ENCODE assay signal across 15 cellular contexts in the genomic region with DNA sequence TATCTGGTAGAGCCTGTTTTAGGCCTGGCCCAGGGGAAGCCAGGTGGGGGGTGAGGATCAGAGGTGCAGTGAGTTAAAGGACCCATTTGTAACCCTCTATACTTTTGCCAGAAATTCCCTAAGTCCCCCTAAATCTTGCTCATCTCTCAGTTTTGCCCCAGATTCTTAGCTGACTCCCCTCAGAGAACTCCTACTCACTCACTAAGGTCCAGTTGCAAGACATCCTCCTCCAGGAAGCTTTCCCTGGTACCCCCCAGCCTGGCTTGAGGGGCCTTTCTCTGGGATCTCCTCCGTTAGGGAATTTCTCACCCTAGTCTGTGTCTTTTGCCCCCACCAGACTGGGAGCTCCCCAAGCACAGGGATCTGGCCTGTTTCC. TPM values are rescaled to one million over a fixed set of nuclear protein-coding genes. Genes with fewer than 3 reads are reported as not detected.
DNase-seq lines count a peak whose midpoint lies in the region; ATAC-seq, FAIRE-seq and TF ChIP-seq lines count a peak whose summit lies in the region.
"Had no signal": no experiment of that assay in that cellular context is flagged by ENCODE, and none has a peak within 500 bp of the region (broad histone marks: within the 10 kb centered on the region; RNA-seq: fewer than 3 reads in every experiment).

No MANE protein-coding gene starts in this region.

- H3K36me3 ChIP-seq in kidney (ENCODE audit: control insufficient read depth in 1 of 2, insufficient read depth in 2 of 2, low read length in 2 of 2) (no peaks in the 10 kb centered on the region), smooth muscle cell (ENCODE audit: low read depth) (no peaks in the 10 kb centered on the region)
- H3K36me3 ChIP-seq: esophagus squamous epithelium had no signal

- DNase-seq in activated CD4-positive, alpha-beta T cell treated with anti-CD3 and anti-CD28 coated beads for 36 hours, result no peak
- DNase-seq in activated CD4-positive, alpha-beta T cell treated with anti-CD3 and anti-CD28 coated beads for 1 hour, result no peak
- no peak for DNase-seq in NB4 (ENCODE audit: low read depth)
- DNase-seq in kidney, result no peak
- DNase-seq in smooth muscle cell (lab: John Stamatoyannopoulos, UW; ENCODE audit: unreplicated experiment), result no peak
- DNase-seq in effector CD8-positive, alpha-beta T cell (lab: John Stamatoyannopoulos, UW), result no peak
- no peak for DNase-seq in stimulated activated CD4-positive, alpha-beta T cell treated with anti-CD3 and anti-CD28 coated beads, Interleukin-12 subunit alpha, Interleukin-12 subunit beta, amount 100 ng/mL, for 4 hours
- DNase-seq: activated gamma-delta T cell treated with Interleukin-2 at 50 U/mL for 16 hours, esophagus squamous epithelium, KBM-7 had no signal

- no peak overlapping the region for H3K4me2 ChIP-seq in smooth muscle cell

- H3K27me3 ChIP-seq in smooth muscle cell (ENCODE audit: low read depth), result no peaks in the 10 kb centered on the region
- H3K27me3 ChIP-seq: esophagus squamous epithelium had no signal

- intact Hi-C loops in activated CD4-positive, alpha-beta T cell treated with anti-CD3 and anti-CD28 coated beads for 36 hours (cut with DNase I, micrococcal nuclease), result no loop called here
- intact Hi-C loops in kidney (cut with DNase I), result no loop called here

- peak overlapping the region; percentile 67 for H3K27ac Mint-ChIP-seq in activated CD4-positive, alpha-beta T cell treated with anti-CD3 and anti-CD28 coated beads for 36 hours

- H3K36me3 Mint-ChIP-seq in activated CD4-positive, alpha-beta T cell treated with anti-CD3 and anti-CD28 coated beads for 36 hours (ENCODE audit: low read depth), result no peaks in the 10 kb centered on the region

- no peaks in the 10 kb centered on the region for H4K20me1 ChIP-seq in smooth muscle cell (ENCODE audit: low read depth)

- H3K27me3 Mint-ChIP-seq in activated CD4-positive, alpha-beta T cell treated with anti-CD3 and anti-CD28 coated beads for 36 hours, result no peaks in the 10 kb centered on the region

- no peaks in the 10 kb centered on the region for H3K79me2 ChIP-seq in smooth muscle cell (ENCODE audit: low read depth)

- peak overlapping the region; percentile 60 for H3K4me3 Mint-ChIP-seq in activated CD4-positive, alpha-beta T cell treated with anti-CD3 and anti-CD28 coated beads for 36 hours

- peak overlapping the region; percentile 37 for H2AFZ ChIP-seq in smooth muscle cell (ENCODE audit: low read depth)

- CTCF ChIA-PET in activated CD4-positive, alpha-beta T cell treated with anti-CD3 and anti-CD28 coated beads for 36 hours (lab: Charles Lee), result interaction anchor here (0.7 kb wide), 1 partner anchor 126 kb away, joined by 3 read pairs; no protein-coding TSS in a partner anchor

- peaks cover 0 to 2% of the 10 kb centered on the region in 2 donors for H3K9me3 ChIP-seq in kidney (ENCODE audit: control insufficient read depth in 1 of 2, low read length in 2 of 2)
- no peaks in the 10 kb centered on the region for H3K9me3 ChIP-seq in smooth muscle cell (replicated peaks; ENCODE audit: low read depth)

- TF ChIP-seq POLR2A in NB4 (IDR thresholded peaks at IDR 0.05; ENCODE audit: extremely low read depth, insufficient read length), result no peak

- H3K27ac ChIP-seq in kidney (ENCODE audit: low read depth in 2 of 2, low read length in 2 of 2) (peak overlapping the region in 1 of 2 donors; percentile 77), smooth muscle cell (ENCODE audit: low read depth) (no peak overlapping the region)
- H3K27ac ChIP-seq: esophagus squamous epithelium had no signal

- peaks cover 9% of the 10 kb centered on the region for H3K4me1 Mint-ChIP-seq in activated CD4-positive, alpha-beta T cell treated with anti-CD3 and anti-CD28 coated beads for 36 hours

- 82% methylated on average over 1 of the region's 1 CpG for WGBS in smooth muscle cell (ENCODE audit: low lambda C conversion rate)

- POLR2A ChIA-PET in activated CD4-positive, alpha-beta T cell treated with anti-CD3 and anti-CD28 coated beads for 36 hours (lab: Charles Lee), result no interaction called here

- no peaks in the 10 kb centered on the region for H3K9me3 Mint-ChIP-seq in activated CD4-positive, alpha-beta T cell treated with anti-CD3 and anti-CD28 coated beads for 36 hours (ENCODE audit: low read depth)

- no peak for TF ChIP-seq CTCF in NB4 (IDR thresholded peaks at IDR 0.05; ENCODE audit: low read depth, low read length)
- no peak for TF ChIP-seq CTCF in kidney (IDR thresholded peaks at IDR 0.05; ENCODE audit: borderline replicate concordance, extremely low read depth, insufficient read depth)
- TF ChIP-seq CTCF in smooth muscle cell (IDR thresholded peaks at IDR 0.05; ENCODE audit: borderline replicate concordance, insufficient read depth, poor library complexity, severe bottlenecking), result no peak

- H3K9ac ChIP-seq in kidney (ENCODE audit: low read length in 2 of 2), result peak overlapping the region; percentile 31 to 34
- no peak overlapping the region for H3K9ac ChIP-seq in smooth muscle cell (ENCODE audit: low read depth)

- FAIRE-seq in kidney (lab: Jason Lieb, UNC), result no peak
- FAIRE-seq: D721Med had no signal

- H3K4me3 ChIP-seq in NB4 (ENCODE audit: low read depth, low read length) (peak overlapping the region; percentile 65), kidney (ENCODE audit: low read length in 2 of 2) (no peak overlapping the region), smooth muscle cell (no peak overlapping the region)
- H3K4me3 ChIP-seq: esophagus squamous epithelium had no signal

- no peaks in the 10 kb centered on the region for H3F3A ChIP-seq in smooth muscle cell (ENCODE audit: low read depth)

- no peak for ATAC-seq in activated CD4-positive, alpha-beta T cell treated with anti-CD3 and anti-CD28 coated beads for 36 hours
- ATAC-seq in HG03354 (IDR thresholded peaks at IDR 0.05; ENCODE audit: poor library complexity, severe bottlenecking, unreplicated experiment), result no peak
- ATAC-seq: sciatic nerve had no signal

- H3K4me1 ChIP-seq in kidney (ENCODE audit: control insufficient read depth in 1 of 2, insufficient read depth in 1 of 2, low read depth in 1 of 2, low read length in 2 of 2) (peaks cover 2 to 6% of the 10 kb centered on the region in 2 donors), smooth muscle cell (ENCODE audit: low read depth) (peaks cover 4% of the 10 kb centered on the region)

RNA-seq across cellular contexts. Expression of a gene that starts 1.9 kb away (rescaled TPM):
- 1 to 10 TPM; 1.9 to 2.1 TPM for total RNA-seq in activated CD4-positive, alpha-beta T cell treated with anti-CD3 and anti-CD28 coated beads for 36 hours
- total RNA-seq in kidney, result 0.50 TPM
- 0.47 TPM for polyA plus RNA-seq in kidney (ENCODE audit: insufficient read depth, low read depth, low replicate concordance)
- not detected in 2 replicates for total RNA-seq in smooth muscle cell
- not detected in 2 replicates for polyA plus RNA-seq in smooth muscle cell
- total RNA-seq: A172, chondrocyte, esophagus squamous epithelium had no signal

RNA-seq across cellular contexts. Expression of a gene that starts 5.6 kb away (rescaled TPM):
- 100 to 1,000 TPM in 1 of 2 experiments, 10 to 100 TPM in 1; 79.4 to 102 TPM for total RNA-seq in activated CD4-positive, alpha-beta T cell treated with anti-CD3 and anti-CD28 coated beads for 36 hours
- total RNA-seq in kidney, result 70.0 TPM
- polyA plus RNA-seq in kidney (ENCODE audit: insufficient read depth, low read depth, low replicate concordance), result 32.0 TPM
- 55.8 and 57.7 TPM in 2 replicates for total RNA-seq in smooth muscle cell
- 57.8 and 65.2 TPM in 2 replicates for polyA plus RNA-seq in smooth muscle cell

RNA-seq across cellular contexts. Expression of a gene that starts 51.9 kb away (rescaled TPM):
- 10 to 100 TPM; 15.6 to 18.8 TPM for total RNA-seq in activated CD4-positive, alpha-beta T cell treated with anti-CD3 and anti-CD28 coated beads for 36 hours
- total RNA-seq in kidney (26.9 TPM), smooth muscle cell (6.9 and 16.2 TPM in 2 replicates)
- polyA plus RNA-seq in kidney (ENCODE audit: insufficient read depth, low read depth, low replicate concordance) (51.2 TPM), smooth muscle cell (18.3 and 19.8 TPM in 2 replicates)

RNA-seq across cellular contexts. Expression of a gene that starts 56.9 kb away (rescaled TPM):
- total RNA-seq in activated CD4-positive, alpha-beta T cell treated with anti-CD3 and anti-CD28 coated beads for 36 hours, result 10 to 100 TPM; 39.6 to 49.9 TPM
- 53.2 TPM for total RNA-seq in kidney
- polyA plus RNA-seq in kidney (ENCODE audit: insufficient read depth, low read depth, low replicate concordance), result 37.3 TPM
- total RNA-seq in smooth muscle cell, result 16.9 and 20.4 TPM in 2 replicates
- polyA plus RNA-seq in smooth muscle cell, result 34.1 and 36.4 TPM in 2 replicates
